Comparison of ENCODE assay signal across 26 cellular contexts in genomic region chr10:72630144-72630543, GRCh38.
"Had no signal": no experiment of that assay in that cellular context is flagged by ENCODE, and none has a peak within 500 bp of the region (broad histone marks: within the 10 kb centered on the region; RNA-seq: fewer than 3 reads in every experiment).

No MANE protein-coding gene starts in this region.

- H3K79me2 ChIP-seq: hepatocyte, parathyroid adenoma had no signal

- H3K4me3 ChIP-seq: heart right ventricle, hepatocyte, left ventricle myocardium inferior, lung, mucosa of descending colon, right atrium auricular region, right lobe of liver, skin epidermis, stomach, testis, thyroid gland, transverse colon, upper lobe of right lung had no signal

- H3K4me3 Mint-ChIP-seq: memory B cell; naive thymus-derived CD4-positive, alpha-beta T cell; natural killer cell treated with Interleukin-12 subunit alpha and Interleukin-12 subunit beta and Interleukin-15 and Interleukin-18, amount 100 ng/mL, for 72 hours; stimulated activated naive B cell treated with anti-CD40 and anti-IgM and Interleukin-4, amounts not matched to agents 10 μg/mL and 1 μg/mL and 100 μg/mL, for 72 hours had no signal

- H3K27ac ChIP-seq: heart right ventricle, hepatocyte, left ventricle myocardium inferior, parathyroid adenoma, right atrium auricular region, right lobe of liver, skin epidermis, stomach, testis, thyroid gland, transverse colon, upper lobe of right lung had no signal

- H3K9ac ChIP-seq: parathyroid adenoma had no signal

- H3K27me3 ChIP-seq: heart right ventricle, hepatocyte, right atrium auricular region, right lobe of liver, stomach, testis, thyroid gland, transverse colon, upper lobe of right lung had no signal

- H3K27me3 Mint-ChIP-seq: memory B cell; stimulated activated naive B cell treated with anti-CD40 and anti-IgM and Interleukin-4, amounts not matched to agents 10 μg/mL and 1 μg/mL and 100 μg/mL, for 72 hours had no signal

- DNase-seq: heart right ventricle; islet precursor cell; left ventricle myocardium inferior; midbrain; mucosa of descending colon; naive thymus-derived CD4-positive, alpha-beta T cell; nucleus accumbens; right lobe of liver; stimulated activated CD4-positive, alpha-beta T cell treated with anti-CD3 and anti-CD28 coated beads, Interleukin-12 subunit alpha, Interleukin-12 subunit beta, amount 100 ng/mL, for 4 hours; stimulated activated CD4-positive, alpha-beta T cell treated with anti-CD3 and anti-CD28 coated beads, Interleukin-15, amount 100 ng/mL, for 24 hours; stimulated activated CD4-positive, alpha-beta T cell treated with anti-CD3 and anti-CD28 coated beads, Interleukin-2, amount 100 ng/mL, for 24 hours; stimulated activated CD4-positive, alpha-beta T cell treated with anti-CD3 and anti-CD28 coated beads, Interleukin-4, amount 100 ng/mL, for 1 hour; stimulated activated naive B cell treated with anti-CD40 and anti-IgM and Interleukin-4, amounts not matched to agents 10 μg/mL and 1 μg/mL and 100 μg/mL, for 72 hours; stimulated activated naive CD8-positive, alpha-beta T cell treated with anti-CD3 and anti-CD28 coated beads, Interleukin-15, Interleukin-2, amounts not matched to agents 100 U/mL and 50 U/mL, for 24 hours; stomach; testis; thyroid gland; transverse colon; upper lobe of right lung had no signal

- H3K9me3 ChIP-seq: heart right ventricle, left ventricle myocardium inferior, mucosa of descending colon, right atrium auricular region, right lobe of liver, stomach, testis, thyroid gland, transverse colon, upper lobe of right lung had no signal

- H3K9me3 Mint-ChIP-seq: memory B cell; natural killer cell treated with Interleukin-12 subunit alpha and Interleukin-12 subunit beta and Interleukin-15 and Interleukin-18, amount 100 ng/mL, for 72 hours; stimulated activated naive B cell treated with anti-CD40 and anti-IgM and Interleukin-4, amounts not matched to agents 10 μg/mL and 1 μg/mL and 100 μg/mL, for 72 hours had no signal

- H3K4me2 ChIP-seq: hepatocyte had no signal

- H3K36me3 Mint-ChIP-seq: memory B cell; natural killer cell treated with Interleukin-12 subunit alpha and Interleukin-12 subunit beta and Interleukin-15 and Interleukin-18, amount 100 ng/mL, for 72 hours had no signal

- H3K36me3 ChIP-seq: heart right ventricle, left ventricle myocardium inferior, right atrium auricular region, right lobe of liver, stomach, thyroid gland, transverse colon, upper lobe of right lung had no signal

- ATAC-seq: heart right ventricle; mucosa of descending colon; naive thymus-derived CD4-positive, alpha-beta T cell; natural killer cell treated with Interleukin-12 subunit alpha and Interleukin-12 subunit beta and Interleukin-15 and Interleukin-18, amount 100 ng/mL, for 72 hours; right lobe of liver; stimulated activated naive B cell treated with anti-CD40 and anti-IgM and Interleukin-4, amounts not matched to agents 10 μg/mL and 1 μg/mL and 100 μg/mL, for 72 hours; stimulated activated naive CD8-positive, alpha-beta T cell treated with anti-CD3 and anti-CD28 coated beads, Interleukin-15, Interleukin-2, amounts not matched to agents 100 U/mL and 50 U/mL, for 24 hours; upper lobe of right lung had no signal

- H2AFZ ChIP-seq: hepatocyte, parathyroid adenoma had no signal

- H3K27ac Mint-ChIP-seq: memory B cell; naive thymus-derived CD4-positive, alpha-beta T cell; natural killer cell treated with Interleukin-12 subunit alpha and Interleukin-12 subunit beta and Interleukin-15 and Interleukin-18, amount 100 ng/mL, for 72 hours; stimulated activated naive B cell treated with anti-CD40 and anti-IgM and Interleukin-4, amounts not matched to agents 10 μg/mL and 1 μg/mL and 100 μg/mL, for 72 hours had no signal

- H3K4me1 ChIP-seq: testis had no signal
